Comparison of ENCODE assay signal across 23 cellular contexts in genomic region chr3:122466701-122467240, GRCh38. TPM values are rescaled to one million over a fixed set of nuclear protein-coding genes. Genes with fewer than 3 reads are reported as not detected.
DNase-seq lines count a peak whose midpoint lies in the region; ATAC-seq, FAIRE-seq and TF ChIP-seq lines count a peak whose summit lies in the region.
"Had no signal": no experiment of that assay in that cellular context is flagged by ENCODE, and none has a peak within 500 bp of the region (broad histone marks: within the 10 kb centered on the region; RNA-seq: fewer than 3 reads in every experiment).

No MANE protein-coding gene starts in this region.

- no peak for TF ChIP-seq RAD21 in A549 (conservative IDR thresholded peaks at IDR 0.05 in 1 of 2, IDR thresholded peaks at IDR 0.05 in 1 of 2)
- no peak for TF ChIP-seq RAD21 in K562 (CRISPR knock-in tag; conservative IDR thresholded peaks at IDR 0.05 in 1 of 2, IDR thresholded peaks at IDR 0.05 in 1 of 2)

- no peaks in the 10 kb centered on the region for H3K9me3 Mint-ChIP-seq in activated T-cell treated with anti-CD3 and anti-CD28 coated beads, Interleukin-2, amount 50 U/mL, for 4 hours
- H3K9me3 Mint-ChIP-seq: CD14-positive monocyte; CD4-positive, alpha-beta T cell; CD8-positive, alpha-beta memory T cell had no signal

- H3K9me3 ChIP-seq in A549 (no peaks in the 10 kb centered on the region), HEK293 (ENCODE audit: control insufficient read depth, insufficient read depth, low read depth, low read length) (no peaks in the 10 kb centered on the region), K562 (replicated peaks; ENCODE audit: control insufficient read depth, insufficient read depth, low read depth, low read length) (no peaks in the 10 kb centered on the region)
- H3K9me3 ChIP-seq: BE2C; BLaER1 treated with 17β-estradiol and CSF1 and Interleukin-3, amounts not matched to agents 10 nM and 100 nM had no signal

- H3K4me1 ChIP-seq in A549: peaks cover 26% of the 10 kb centered on the region
- no peaks in the 10 kb centered on the region; the same call in 1 of the 2 replicates for H3K4me1 ChIP-seq in HEK293 (ENCODE audit: control insufficient read depth, insufficient read depth, low read length)
- peaks cover 3 to 8% of the 10 kb centered on the region in 2 experiments; a peak in 3 of 5 replicates for H3K4me1 ChIP-seq in K562 (replicated peaks in 1 of 2; ENCODE audit: control insufficient read depth in 2 of 2, insufficient read depth in 2 of 2, low read length in 2 of 2)
- H3K4me1 ChIP-seq: BE2C had no signal

- WGBS in A549 (ENCODE audit: missing lambda C conversion rate): 92% methylated on average over 3 of the region's 3 CpGs
- WGBS in K562 (ENCODE audit: insufficient coverage, low coverage, missing lambda C conversion rate): 95% methylated on average over 3 of the region's 3 CpGs

- in situ Hi-C loops in K562 (cut with MboI): no loop called here

- DNase-seq in A549 (ENCODE audit: low read depth in 1 of 2, low spot score in 1 of 2) (no peak), K562 (ENCODE audit: extremely low read depth in 1 of 4, low spot score in 3 of 4) (no peak), cerebellum (ENCODE audit: low spot score) (no peak)
- no peak for DNase-seq in activated T-cell treated with anti-CD3 and anti-CD28 coated beads, Interleukin-2, amount 50 U/mL, for 4 hours
- DNase-seq: ACHN; AML-193; BE2C; CD4-positive, alpha-beta T cell; CD8-positive, alpha-beta memory T cell; DMS 273 treated with DMSO at 0.1 percent for 48 hours; DMS79; EL; GF-D8; GM23248; H7; HCEC 1CT had no signal

- H3K9ac ChIP-seq in K562 (ENCODE audit: insufficient read depth in 1 of 2, low read depth in 2 of 2, low read length in 2 of 2): no peak overlapping the region
- H3K9ac ChIP-seq: BLaER1 treated with 17β-estradiol and CSF1 and Interleukin-3, amounts not matched to agents 10 nM and 100 nM; GM23248 had no signal

- TF ChIP-seq EP300 in A549 (IDR thresholded peaks at IDR 0.05): no peak
- TF ChIP-seq EP300 in K562 (IDR thresholded peaks at IDR 0.05; ENCODE audit: low read length): no peak

- H3K4me3 Mint-ChIP-seq in activated T-cell treated with anti-CD3 and anti-CD28 coated beads, Interleukin-2, amount 50 U/mL, for 4 hours: no peak overlapping the region
- H3K4me3 Mint-ChIP-seq: CD14-positive monocyte; CD4-positive, alpha-beta T cell; CD8-positive, alpha-beta memory T cell had no signal

- CTCF ChIA-PET in A549 (lab: Yijun Ruan, JAX) (no interaction called here), HEK293 (lab: Yijun Ruan, JAX) (interaction anchor here (0.7 kb wide), 1 partner anchor 8 kb away, joined by 3 read pairs; no protein-coding TSS in a partner anchor), K562 (lab: Yijun Ruan, JAX; ENCODE audit: low intra/inter-chr PET ratio) (no interaction called here)

- H3K4me1 Mint-ChIP-seq in activated T-cell treated with anti-CD3 and anti-CD28 coated beads, Interleukin-2, amount 50 U/mL, for 4 hours (ENCODE audit: low read depth): peaks cover 30% of the 10 kb centered on the region

- peaks cover 30% of the 10 kb centered on the region for H3K36me3 Mint-ChIP-seq in activated T-cell treated with anti-CD3 and anti-CD28 coated beads, Interleukin-2, amount 50 U/mL, for 4 hours (ENCODE audit: insufficient read depth)

- FAIRE-seq in A549 (lab: Jason Lieb, UNC) (no peak), K562 (lab: Jason Lieb, UNC) (no peak)
- FAIRE-seq: D721Med, GM12892, H1 had no signal

- no peak for ATAC-seq in A549
- no peak for ATAC-seq in K562
- no peak for ATAC-seq in HG03460 (IDR thresholded peaks at IDR 0.05; ENCODE audit: unreplicated experiment)
- ATAC-seq in activated T-cell treated with anti-CD3 and anti-CD28 coated beads, Interleukin-2, amount 50 U/mL, for 4 hours: no peak

- POLR2A ChIA-PET in A549 (lab: Yijun Ruan, JAX) (no interaction called here), HEK293 (lab: Yijun Ruan, JAX) (no interaction called here), K562 (lab: Yijun Ruan, JAX) (no interaction called here)

- H3K36me3 ChIP-seq in HEK293 (ENCODE audit: control insufficient read depth in 2 of 2, insufficient read depth in 1 of 2, low read length in 2 of 2) (peaks cover 4 to 50% of the 10 kb centered on the region in 2 experiments; a peak in 2 of 3 replicates), K562 (ENCODE audit: control insufficient read depth, insufficient read depth, low read length) (peaks cover 41% of the 10 kb centered on the region; the same call in 2 of the 3 replicates)

- TF ChIP-seq CTCF in A549 (IDR thresholded peaks at IDR 0.05) (no peak), HEK293 (tag by site-specific recombination; IDR thresholded peaks at IDR 0.05) (no peak), K562 (IDR thresholded peaks at IDR 0.05 in 2 of 3, conservative IDR thresholded peaks at IDR 0.05 in 1 of 3; ENCODE audit: insufficient read depth in 2 of 3, low read depth in 1 of 3, low read length in 3 of 3) (no peak)

- no peak overlapping the region for H2AFZ ChIP-seq in K562 (ENCODE audit: low read depth, low read length)
- H2AFZ ChIP-seq: GM23248 had no signal

- no peaks in the 10 kb centered on the region for H3K9me1 ChIP-seq in K562 (ENCODE audit: control insufficient read depth, insufficient read depth, low read length)

- H3K4me3 ChIP-seq in A549 (no peak overlapping the region), HEK293 (ENCODE audit: low read depth, low read length) (no peak overlapping the region), K562 (no peak overlapping the region)
- H3K4me3 ChIP-seq: BLaER1 treated with 17β-estradiol and CSF1 and Interleukin-3, amounts not matched to agents 10 nM and 100 nM; GM23248 had no signal

- BruUV-seq in K562 (replicated peaks; lab: Mats Ljungman, UMichigan): no TSS peak

- intact Hi-C loops in K562 (cut with micrococcal nuclease): no loop called here

- H3K27me3 Mint-ChIP-seq in activated T-cell treated with anti-CD3 and anti-CD28 coated beads, Interleukin-2, amount 50 U/mL, for 4 hours (ENCODE audit: low read depth): no peaks in the 10 kb centered on the region
- H3K27me3 Mint-ChIP-seq: CD4-positive, alpha-beta T cell; CD8-positive, alpha-beta memory T cell had no signal

- H3K27ac ChIP-seq in A549: no peak overlapping the region
- H3K27ac ChIP-seq in HEK293 (ENCODE audit: extremely low read depth, low read depth, low read length): no peak overlapping the region
- no peak overlapping the region for H3K27ac ChIP-seq in K562 (ENCODE audit: extremely low read depth, low read depth, low read length)
- H3K27ac ChIP-seq: BLaER1 treated with 17β-estradiol and CSF1 and Interleukin-3, amounts not matched to agents 10 nM and 100 nM; GM23248 had no signal

- H3K4me2 ChIP-seq in A549: no peak overlapping the region
- H3K4me2 ChIP-seq in K562 (ENCODE audit: insufficient read depth, low read length): no peak overlapping the region
- H3K4me2 ChIP-seq: BLaER1 treated with 17β-estradiol and CSF1 and Interleukin-3, amounts not matched to agents 10 nM and 100 nM had no signal

- peaks cover 8% of the 10 kb centered on the region; the same call in 1 of the 2 replicates for H4K20me1 ChIP-seq in K562 (replicated peaks; ENCODE audit: control insufficient read depth, insufficient read depth, low read length)

- H3K27me3 ChIP-seq in K562 (ENCODE audit: control insufficient read depth in 2 of 2, insufficient read depth in 2 of 2, low read length in 2 of 2): no peaks in the 10 kb centered on the region
- H3K27me3 ChIP-seq: BE2C; BLaER1 treated with 17β-estradiol and CSF1 and Interleukin-3, amounts not matched to agents 10 nM and 100 nM had no signal

- no peak for TF ChIP-seq POLR2A in A549 (IDR thresholded peaks at IDR 0.05; ENCODE audit: low read length)
- no peak for TF ChIP-seq POLR2A in K562 (conservative IDR thresholded peaks at IDR 0.05)

- H3K79me2 ChIP-seq in K562 (ENCODE audit: control insufficient read depth, insufficient read depth, low read length): peaks cover 40% of the 10 kb centered on the region

RNA-seq across cellular contexts. Expression of gene KPNA1, which starts 48.0 kb away (rescaled TPM):
- 81.8 and 86.6 TPM in 2 replicates for polyA plus RNA-seq in A549 (2011; rRNA removed)
- polyA plus RNA-seq in A549 (2012; cell fraction: cytosol; rRNA removed): 19.6 and 25.4 TPM in 2 replicates
- polyA plus RNA-seq in A549 (2012; cell fraction: nucleus; rRNA removed): 14.9 and 20.9 TPM in 2 replicates
- 48.1 to 50.7 TPM (median 48.9 TPM) in 3 replicates for polyA plus RNA-seq in A549 (2017; fragmentation: RNase III; extraction: RNeasy Plus Mini Kit Qiagen cat#74134 plus additional on column Dnase treatment)
- 56.5 and 78.2 TPM in 2 replicates for polyA minus RNA-seq in A549 (2011; rRNA and poly(A)+ RNA removed)
- total RNA-seq in K562 (2011; cell fraction: chromatin; rRNA removed; ENCODE audit: low replicate concordance): 28.4 and 78.0 TPM in 2 replicates
- total RNA-seq in K562 (2011; cell fraction: nucleolus; rRNA removed): 11.2 and 15.4 TPM in 2 replicates
- total RNA-seq in K562 (2011; cell fraction: nucleoplasm; rRNA removed): 30.3 and 42.8 TPM in 2 replicates
- total RNA-seq in K562 (2014; rRNA removed): 21.9 and 27.5 TPM in 2 replicates
- 40.9 and 47.3 TPM in 2 replicates for total RNA-seq in K562 (2014; rRNA removed; fragmentation: Illumina TruSeq; extraction: Trizol)
- 26.7 and 33.5 TPM in 2 replicates for total RNA-seq in K562 (2015; rRNA removed; fragmentation: Illumina TruSeq; extraction: Trizol)
- total RNA-seq in K562 (2021): 51.4 and 53.8 TPM in 2 replicates
- polyA plus RNA-seq in K562 (2011; rRNA removed): 33.1 and 44.1 TPM in 2 replicates
- polyA plus RNA-seq in K562 (2011; cell fraction: cytosol; rRNA removed): 25.6 and 28.2 TPM in 2 replicates
- 22.8 and 23.0 TPM in 2 replicates for polyA plus RNA-seq in K562 (2011; cell fraction: nucleus; rRNA removed)
- polyA plus RNA-seq in K562 (2012): 18.4 and 26.6 TPM in 2 replicates
- polyA plus RNA-seq in K562 (2014; fragmentation: Illumina TruSeq; extraction: Trizol): 47.0 and 51.9 TPM in 2 replicates
- polyA plus RNA-seq in K562 (2014; fragmentation: Nextera tagmentation; extraction: Ambion mirVana): 10 to 100 TPM in 1 of 2 experiments, 1 to 10 TPM in 1; 9.3 to 11.7 TPM
- 23.9 and 24.3 TPM in 2 replicates for polyA plus RNA-seq in K562 (2014; rRNA removed)
- 52.4 and 53.3 TPM in 2 replicates for polyA minus RNA-seq in K562 (2011; rRNA and poly(A)+ RNA removed)
- 27.5 and 27.6 TPM in 2 replicates for polyA minus RNA-seq in K562 (2011; cell fraction: cytosol; rRNA and poly(A)+ RNA removed)
- 11.0 and 20.5 TPM in 2 replicates for polyA minus RNA-seq in K562 (2011; cell fraction: nucleus; rRNA and poly(A)+ RNA removed)
- total RNA-seq in cerebellum: 43.9 TPM
- total RNA-seq in activated T-cell treated with anti-CD3 and anti-CD28 coated beads, Interleukin-2, amount 50 U/mL, for 4 hours: 10 to 100 TPM; 56.4 to 61.2 (median 61.2) TPM

RNA-seq across cellular contexts. Expression of gene WDR5B, which starts 50.9 kb away (rescaled TPM):
- polyA plus RNA-seq in A549 (2011; rRNA removed): 9.0 and 10.2 TPM in 2 replicates
- polyA plus RNA-seq in A549 (2012; cell fraction: cytosol; rRNA removed): 1.4 and 1.8 TPM in 2 replicates
- polyA plus RNA-seq in A549 (2012; cell fraction: nucleus; rRNA removed): 0.62 and 1.1 TPM in 2 replicates
- polyA plus RNA-seq in A549 (2017; fragmentation: RNase III; extraction: RNeasy Plus Mini Kit Qiagen cat#74134 plus additional on column Dnase treatment): 5.1 to 5.9 TPM (median 5.9 TPM) in 3 replicates
- polyA minus RNA-seq in A549 (2011; rRNA and poly(A)+ RNA removed): 4.1 and 4.6 TPM in 2 replicates
- 6.0 and 16.2 TPM in 2 replicates for total RNA-seq in K562 (2011; cell fraction: chromatin; rRNA removed; ENCODE audit: low replicate concordance)
- total RNA-seq in K562 (2011; cell fraction: nucleolus; rRNA removed): 7.0 and 9.1 TPM in 2 replicates
- 10.6 and 10.9 TPM in 2 replicates for total RNA-seq in K562 (2011; cell fraction: nucleoplasm; rRNA removed)
- 2.3 and 2.8 TPM in 2 replicates for total RNA-seq in K562 (2014; rRNA removed)
- total RNA-seq in K562 (2014; rRNA removed; fragmentation: Illumina TruSeq; extraction: Trizol): 4.4 and 4.6 TPM in 2 replicates
- total RNA-seq in K562 (2015; rRNA removed; fragmentation: Illumina TruSeq; extraction: Trizol): 4.1 and 4.2 TPM in 2 replicates
- 3.0 and 3.1 TPM in 2 replicates for total RNA-seq in K562 (2021)
- polyA plus RNA-seq in K562 (2011; rRNA removed): 9.0 and 10.1 TPM in 2 replicates
- 2.2 and 4.9 TPM in 2 replicates for polyA plus RNA-seq in K562 (2011; cell fraction: cytosol; rRNA removed)
- polyA plus RNA-seq in K562 (2011; cell fraction: nucleus; rRNA removed): 4.5 and 6.7 TPM in 2 replicates
- 2.8 and 4.5 TPM in 2 replicates for polyA plus RNA-seq in K562 (2012)
- 2.9 and 3.5 TPM in 2 replicates for polyA plus RNA-seq in K562 (2014; fragmentation: Illumina TruSeq; extraction: Trizol)
- 1 to 10 TPM; 3.9 to 4.4 TPM for polyA plus RNA-seq in K562 (2014; fragmentation: Nextera tagmentation; extraction: Ambion mirVana)
- 4.8 and 5.0 TPM in 2 replicates for polyA plus RNA-seq in K562 (2014; rRNA removed)
- polyA minus RNA-seq in K562 (2011; rRNA and poly(A)+ RNA removed): 7.1 and 8.6 TPM in 2 replicates
- 1.4 and 1.6 TPM in 2 replicates for polyA minus RNA-seq in K562 (2011; cell fraction: cytosol; rRNA and poly(A)+ RNA removed)
- polyA minus RNA-seq in K562 (2011; cell fraction: nucleus; rRNA and poly(A)+ RNA removed): 5.1 and 13.6 TPM in 2 replicates
- 8.5 TPM for total RNA-seq in cerebellum
- 1 to 10 TPM; 1.6 to 2.8 (median 1.9) TPM for total RNA-seq in activated T-cell treated with anti-CD3 and anti-CD28 coated beads, Interleukin-2, amount 50 U/mL, for 4 hours
